Comparison of ENCODE assay signal across 8 cellular contexts in the genomic region with DNA sequence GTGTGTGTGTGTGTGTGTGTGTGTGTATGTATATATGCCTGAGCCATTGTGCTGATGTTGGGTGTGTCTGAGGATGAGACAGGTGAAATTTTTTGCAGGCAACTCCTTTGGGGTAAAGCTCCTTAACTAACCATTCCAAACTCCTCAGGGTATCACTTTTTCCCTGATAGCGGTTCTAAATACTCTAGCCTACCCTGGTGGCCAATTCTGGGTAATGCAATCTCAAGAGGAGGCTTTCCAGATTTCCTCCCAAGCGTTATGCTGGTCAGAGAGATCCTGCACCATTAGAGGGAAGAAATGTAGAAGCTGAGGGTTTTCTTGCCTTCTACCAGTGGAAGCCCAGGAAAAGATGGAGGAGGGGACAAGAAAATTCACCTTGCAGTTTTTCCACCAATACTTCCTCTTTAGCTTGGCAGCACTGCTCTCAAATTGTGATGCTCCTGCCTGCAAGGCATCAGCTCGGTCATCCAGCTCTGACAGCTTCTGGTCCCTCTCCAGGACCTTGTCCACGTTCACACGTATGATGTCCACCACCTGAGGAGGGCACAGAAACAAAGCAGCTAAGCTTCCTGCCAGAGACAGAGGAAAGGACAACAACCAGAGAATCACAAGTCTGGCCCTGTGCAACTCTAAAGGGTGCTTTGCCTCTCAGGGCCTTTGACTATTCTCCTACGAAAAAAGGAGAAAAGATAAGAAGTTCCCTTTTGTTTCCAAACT. TPM values are rescaled to one million over a fixed set of nuclear protein-coding genes. Genes with fewer than 3 reads are reported as not detected.
DNase-seq lines count a peak whose midpoint lies in the region; ATAC-seq and TF ChIP-seq lines count a peak whose summit lies in the region.

No MANE protein-coding gene starts in this region.

- peaks cover 67% of the 10 kb centered on the region for H3K36me3 Mint-ChIP-seq in activated T-cell treated with anti-CD3 and anti-CD28 coated beads, Interleukin-2, amount 50 U/mL, for 4 hours (ENCODE audit: insufficient read depth)

- peak; percentile 38 for DNase-seq in activated T-cell treated with anti-CD3 and anti-CD28 coated beads, Interleukin-2, amount 50 U/mL, for 4 hours
- DNase-seq in activated T-cell treated with anti-CD3 and anti-CD28 coated beads, Interleukin-2, amount 50 U/mL, for 1 hour = no peak
- peak; percentile 73 for DNase-seq in LoVo (ENCODE audit: low spot score)
- DNase-seq in SKM-1 treated with dmso at 0.1 percent for 144 hours (lab: John Stamatoyannopoulos, UW; ENCODE audit: unreplicated experiment) = peak; percentile 21
- peak; percentile 89 for DNase-seq in dermis blood vessel endothelial cell
- peak; percentile 61 for DNase-seq in lung (ENCODE audit: low spot score)
- DNase-seq in upper lobe of left lung = no peak

- H3K27me3 ChIP-seq in lung (ENCODE audit: control insufficient read depth, insufficient read depth) = no peaks in the 10 kb centered on the region
- no peaks in the 10 kb centered on the region for H3K27me3 ChIP-seq in upper lobe of left lung

- TF ChIP-seq CTCF in lung (IDR thresholded peaks at IDR 0.05; ENCODE audit: control extremely low read depth, extremely low read depth) = peak; percentile 91
- peak; percentile 78 to 92 (median 86) for TF ChIP-seq CTCF in upper lobe of left lung (IDR thresholded peaks at IDR 0.05)

- TF ChIP-seq POLR2A in upper lobe of left lung (IDR thresholded peaks at IDR 0.05) = no peak

- ATAC-seq in activated T-cell treated with anti-CD3 and anti-CD28 coated beads, Interleukin-2, amount 50 U/mL, for 4 hours = no peak
- ATAC-seq in lung (ENCODE audit: insufficient read depth, low FRiP score) = peak; percentile 54
- peak; percentile 53 to 74 for ATAC-seq in upper lobe of left lung (ENCODE audit: low FRiP score in 2 of 2)
- no peak for ATAC-seq in GM18511 (IDR thresholded peaks at IDR 0.05; ENCODE audit: unreplicated experiment)

- H3K9me3 ChIP-seq in lung (ENCODE audit: control insufficient read depth in 2 of 2, insufficient read depth in 1 of 2, low read length in 1 of 2) (no peaks in the 10 kb centered on the region), upper lobe of left lung (no peaks in the 10 kb centered on the region)

- H3K4me3 ChIP-seq in lung = no peak overlapping the region
- H3K4me3 ChIP-seq in upper lobe of left lung = no peak overlapping the region

- H3K27ac ChIP-seq in lung (ENCODE audit: low read depth in 1 of 2, low read length in 1 of 2) = peak overlapping the region in 1 of 2 donors; percentile 27
- no peak overlapping the region for H3K27ac ChIP-seq in upper lobe of left lung

- no peaks in the 10 kb centered on the region for H3K27me3 Mint-ChIP-seq in activated T-cell treated with anti-CD3 and anti-CD28 coated beads, Interleukin-2, amount 50 U/mL, for 4 hours (ENCODE audit: low read depth)

- H3K4me1 ChIP-seq in lung (ENCODE audit: control insufficient read depth in 2 of 2, insufficient read depth in 2 of 2, low read length in 2 of 2) (peaks cover 5 to 11% of the 10 kb centered on the region in 2 donors), upper lobe of left lung (peaks cover 29 to 68% (median 41%) of the 10 kb centered on the region in 4 donors)

- TF ChIP-seq EP300 in upper lobe of left lung (IDR thresholded peaks at IDR 0.05) = no peak

- H3K4me1 Mint-ChIP-seq in activated T-cell treated with anti-CD3 and anti-CD28 coated beads, Interleukin-2, amount 50 U/mL, for 4 hours (ENCODE audit: low read depth) = peaks cover 90% of the 10 kb centered on the region

- no peaks in the 10 kb centered on the region for H3K9me3 Mint-ChIP-seq in activated T-cell treated with anti-CD3 and anti-CD28 coated beads, Interleukin-2, amount 50 U/mL, for 4 hours

- 46 to 49% methylated on average over 6 of the region's 6 CpGs for WGBS in lung, 2 donors
- WGBS in upper lobe of left lung, 2 donors = 46 to 49% methylated on average over 6 of the region's 6 CpGs

- H3K4me3 Mint-ChIP-seq in activated T-cell treated with anti-CD3 and anti-CD28 coated beads, Interleukin-2, amount 50 U/mL, for 4 hours = peak overlapping the region; percentile 22

- H3K36me3 ChIP-seq in lung (ENCODE audit: control insufficient read depth in 2 of 2, insufficient read depth in 2 of 2, low read length in 2 of 2) (peaks cover 0 to 40% of the 10 kb centered on the region in 2 donors), upper lobe of left lung (peaks cover 0 to 55% (median 37%) of the 10 kb centered on the region in 4 donors)

RNA-seq across cellular contexts. Expression of gene VAMP1, which starts 4.9 kb away (rescaled TPM):
- 10 to 100 TPM; 17.1 to 22.9 (median 21.6) TPM for total RNA-seq in activated T-cell treated with anti-CD3 and anti-CD28 coated beads, Interleukin-2, amount 50 U/mL, for 4 hours
- 0.51 and 4.1 TPM in 2 replicates for total RNA-seq in dermis blood vessel endothelial cell
- total RNA-seq in lung = 10 to 100 TPM in 1 of 2 donors, 1 to 10 TPM in 1; 7.5 to 14.1 TPM
- 1 to 10 TPM; 4.7 to 5.1 TPM for polyA plus RNA-seq in lung
- total RNA-seq in upper lobe of left lung = 10 to 100 TPM in 2 of 6 donors, 1 to 10 TPM in 4; 4.6 to 25.1 (median 7.1) TPM

RNA-seq across cellular contexts. Expression of gene TAPBPL, which starts 13.8 kb away (rescaled TPM):
- total RNA-seq in activated T-cell treated with anti-CD3 and anti-CD28 coated beads, Interleukin-2, amount 50 U/mL, for 4 hours = 10 to 100 TPM; 24.4 to 36.6 (median 30.0) TPM
- total RNA-seq in dermis blood vessel endothelial cell (23.0 and 26.1 TPM in 2 replicates), lung (10 to 100 TPM; 27.4 to 28.2 TPM), upper lobe of left lung (10 to 100 TPM; 32.6 to 71.5 (median 46.9) TPM)
- 10 to 100 TPM; 11.2 to 26.8 TPM for polyA plus RNA-seq in lung

RNA-seq across cellular contexts. Expression of gene CD27, which starts 20.9 kb away (rescaled TPM):
- total RNA-seq in activated T-cell treated with anti-CD3 and anti-CD28 coated beads, Interleukin-2, amount 50 U/mL, for 4 hours = 100 to 1,000 TPM in 1 of 3 donors, 10 to 100 TPM in 2; 52.3 to 100 (median 89.8) TPM
- not detected in 2 replicates for total RNA-seq in dermis blood vessel endothelial cell
- 1 to 10 TPM; 1.9 to 2.0 TPM for total RNA-seq in lung
- 1 to 10 TPM; 1.5 to 3.1 TPM for polyA plus RNA-seq in lung
- 1 to 10 TPM in 5 of 6 donors, not detected in 1; 1.0 to 8.8 (median 3.3) TPM for total RNA-seq in upper lobe of left lung

RNA-seq across cellular contexts. Expression of gene MRPL51, which starts 27.4 kb away (rescaled TPM):
- total RNA-seq in activated T-cell treated with anti-CD3 and anti-CD28 coated beads, Interleukin-2, amount 50 U/mL, for 4 hours = 100 to 1,000 TPM; 249 to 262 (median 256) TPM
- total RNA-seq in dermis blood vessel endothelial cell = 86.4 and 167 TPM in 2 replicates
- 100 to 1,000 TPM in 1 of 2 donors, 10 to 100 TPM in 1; 34.5 to 123 TPM for total RNA-seq in lung
- 100 to 1,000 TPM in 1 of 2 donors, 10 to 100 TPM in 1; 80.4 to 103 TPM for polyA plus RNA-seq in lung
- total RNA-seq in upper lobe of left lung = 100 to 1,000 TPM in 2 of 6 donors, 10 to 100 TPM in 4; 40.1 to 125 (median 67.2) TPM

RNA-seq across cellular contexts. Expression of gene NCAPD2, which starts 28.3 kb away (rescaled TPM):
- total RNA-seq in activated T-cell treated with anti-CD3 and anti-CD28 coated beads, Interleukin-2, amount 50 U/mL, for 4 hours = 10 to 100 TPM; 29.8 to 36.1 (median 32.9) TPM
- total RNA-seq in dermis blood vessel endothelial cell (28.2 and 102 TPM in 2 replicates), lung (10 to 100 TPM; 19.8 to 30.7 TPM), upper lobe of left lung (10 to 100 TPM; 15.4 to 43.0 (median 25.5) TPM)
- 10 to 100 TPM in 1 of 2 donors, 1 to 10 TPM in 1; 5.8 to 11.8 TPM for polyA plus RNA-seq in lung

Comparison
In these comparisons a context has a peak if more than half of its experiments do, and no peak if none do; other contexts are left out.
1. DNase-seq: peak in activated T-cell treated with anti-CD3 and anti-CD28 coated beads, Interleukin-2, amount 50 U/mL, for 4 hours (single experiment), LoVo (single experiment), SKM-1 treated with dmso at 0.1 percent for 144 hours (single experiment), dermis blood vessel endothelial cell (single experiment) and lung (single experiment); none in activated T-cell treated with anti-CD3 and anti-CD28 coated beads, Interleukin-2, amount 50 U/mL, for 1 hour (single experiment) and upper lobe of left lung (0 of 2).
2. ATAC-seq: peak in lung (single experiment) and upper lobe of left lung (2 of 2); none in activated T-cell treated with anti-CD3 and anti-CD28 coated beads, Interleukin-2, amount 50 U/mL, for 4 hours (0 of 2) and GM18511 (single experiment).
3. RNA of gene CD27, which starts 20.9 kb away (total RNA-seq): 52.3 to 100 TPM in activated T-cell treated with anti-CD3 and anti-CD28 coated beads, Interleukin-2, amount 50 U/mL, for 4 hours; 1.0 to 8.8 TPM in upper lobe of left lung, 1.9 to 2.0 TPM in lung and not detected in dermis blood vessel endothelial cell; every median in the first group is over 4 times any median in the second.